ENCODE assay signal across 26 cellular contexts in the genomic region with DNA sequence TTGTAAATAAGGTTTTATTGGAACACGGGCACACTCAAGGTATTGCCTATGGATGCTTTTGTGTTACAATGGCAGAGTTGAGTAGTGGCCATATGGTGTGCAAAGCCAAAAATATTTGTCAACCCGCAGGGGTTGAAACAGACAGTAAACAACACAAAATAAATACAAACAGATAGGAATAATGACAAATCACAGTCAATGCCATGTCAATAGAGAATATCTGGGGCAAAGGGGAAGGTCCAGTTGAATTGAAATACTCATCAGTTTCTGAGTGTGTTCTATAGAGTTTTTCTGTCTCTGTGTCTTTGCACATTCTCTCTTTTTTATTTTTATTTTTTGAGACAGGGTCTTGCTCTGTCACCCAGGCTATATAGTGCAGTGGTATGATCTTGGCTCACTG.
"Had no signal": no experiment of that assay in that cellular context is flagged by ENCODE, and none has a peak within 500 bp of the region (broad histone marks: within the 10 kb centered on the region; RNA-seq: fewer than 3 reads in every experiment).

No MANE protein-coding gene starts in this region.

- H3K36me3 ChIP-seq: ascending aorta, breast epithelium, cardiac muscle cell, colonic mucosa, esophagus squamous epithelium had no signal

- H3K27ac Mint-ChIP-seq: activated CD4-positive, alpha-beta memory T cell treated with anti-CD3 and anti-CD28 coated beads, Interleukin-2, amount 10 ng/mL, durations not matched to agents 7 days and 5 days; activated CD4-positive, alpha-beta T cell treated with anti-CD3 and anti-CD28 coated beads, Interleukin-2, amount 10 ng/mL, durations not matched to agents 7 days and 5 days; activated naive CD8-positive, alpha-beta T cell treated with anti-CD3 and anti-CD28 coated beads for 36 hours; activated T-cell treated with anti-CD3 and anti-CD28 coated beads, Interleukin-2, amount 50 U/mL, for 24 hours; brain had no signal

- H3K4me1 ChIP-seq: ascending aorta, breast epithelium, colonic mucosa had no signal

- H3K9me3 Mint-ChIP-seq: activated CD4-positive, alpha-beta T cell treated with anti-CD3 and anti-CD28 coated beads, Interleukin-2, amount 10 ng/mL, durations not matched to agents 7 days and 5 days; activated T-cell treated with anti-CD3 and anti-CD28 coated beads, Interleukin-2, amount 50 U/mL, for 72 hours had no signal

- ATAC-seq: activated T-cell treated with anti-CD3 and anti-CD28 coated beads, Interleukin-2, amount 50 U/mL, for 72 hours had no signal

- H3K4me3 Mint-ChIP-seq: activated CD4-positive, alpha-beta memory T cell treated with anti-CD3 and anti-CD28 coated beads, Interleukin-2, amount 10 ng/mL, durations not matched to agents 7 days and 5 days; activated CD4-positive, alpha-beta T cell treated with anti-CD3 and anti-CD28 coated beads, Interleukin-2, amount 10 ng/mL, durations not matched to agents 7 days and 5 days; activated naive CD4-positive, alpha-beta T cell treated with anti-CD3 and anti-CD28 coated beads, Interleukin-2, amount 10 ng/mL, durations not matched to agents 7 days and 5 days; activated naive CD8-positive, alpha-beta T cell treated with anti-CD3 and anti-CD28 coated beads for 36 hours; activated T-cell treated with anti-CD3 and anti-CD28 coated beads, Interleukin-2, amount 50 U/mL, for 24 hours; activated T-cell treated with anti-CD3 and anti-CD28 coated beads, Interleukin-2, amount 50 U/mL, for 72 hours; brain had no signal

- H3K4me1 Mint-ChIP-seq: brain had no signal

- H3K9me3 ChIP-seq: colonic mucosa, esophagus squamous epithelium had no signal

- DNase-seq: activated CD4-positive, alpha-beta memory T cell treated with anti-CD3 and anti-CD28 coated beads, Interleukin-2, amount 10 ng/mL, durations not matched to agents 7 days and 5 days; activated CD4-positive, alpha-beta T cell treated with anti-CD3 and anti-CD28 coated beads for 4 hours; activated CD4-positive, alpha-beta T cell treated with anti-CD3 and anti-CD28 coated beads, Interleukin-2, amount 10 ng/mL, durations not matched to agents 7 days and 5 days; activated CD4-positive, alpha-beta T cell treated with anti-CD3 and anti-CD28 coated beads, Interleukin-2, amount 50 U/mL, for 4 hours; activated CD4-positive, CD25-positive, alpha-beta regulatory T cell; activated CD4-positive, CD25-positive, alpha-beta regulatory T cell treated with anti-CD3 and anti-CD28 coated beads, Interleukin-2, amount 50 U/mL, for 72 hours; activated CD8-positive, alpha-beta memory T cell treated with anti-CD3 and anti-CD28 coated beads, Interleukin-2, amount 50 U/mL, for 48 hours; activated gamma-delta T cell; activated naive CD4-positive, alpha-beta T cell; activated naive CD4-positive, alpha-beta T cell treated with anti-CD3 and anti-CD28 coated beads, Interleukin-2, amount 10 ng/mL, durations not matched to agents 7 days and 5 days; activated naive CD8-positive, alpha-beta T cell treated with anti-CD3 and anti-CD28 coated beads for 36 hours; activated T-cell treated with anti-CD3 and anti-CD28 coated beads for 4 hours; activated T-cell treated with anti-CD3 and anti-CD28 coated beads, Interleukin-2, amount 50 U/mL, for 24 hours; activated T-cell treated with anti-CD3 and anti-CD28 coated beads, Interleukin-2, amount 50 U/mL, for 72 hours; central memory CD4-positive, alpha-beta T cell; cerebellar nuclear complex; colonic mucosa; effector CD8-positive, alpha-beta T cell; esophagus squamous epithelium; SW 1271; T-helper 1 cell; T-helper 2 cell had no signal

- H3K27me3 ChIP-seq: ascending aorta, breast epithelium, cardiac muscle cell, colonic mucosa, esophagus squamous epithelium had no signal

- H3K4me3 ChIP-seq: ascending aorta, breast epithelium, cardiac muscle cell, colonic mucosa, esophagus squamous epithelium had no signal

- H3K27me3 Mint-ChIP-seq: activated CD4-positive, alpha-beta memory T cell treated with anti-CD3 and anti-CD28 coated beads, Interleukin-2, amount 10 ng/mL, durations not matched to agents 7 days and 5 days; activated CD4-positive, alpha-beta T cell treated with anti-CD3 and anti-CD28 coated beads, Interleukin-2, amount 10 ng/mL, durations not matched to agents 7 days and 5 days; activated naive CD4-positive, alpha-beta T cell treated with anti-CD3 and anti-CD28 coated beads, Interleukin-2, amount 10 ng/mL, durations not matched to agents 7 days and 5 days; activated naive CD8-positive, alpha-beta T cell treated with anti-CD3 and anti-CD28 coated beads for 36 hours; activated T-cell treated with anti-CD3 and anti-CD28 coated beads, Interleukin-2, amount 50 U/mL, for 24 hours; brain had no signal

- H3K27ac ChIP-seq: ascending aorta, breast epithelium, cardiac muscle cell, colonic mucosa, esophagus squamous epithelium had no signal
